In the genomic region with DNA sequence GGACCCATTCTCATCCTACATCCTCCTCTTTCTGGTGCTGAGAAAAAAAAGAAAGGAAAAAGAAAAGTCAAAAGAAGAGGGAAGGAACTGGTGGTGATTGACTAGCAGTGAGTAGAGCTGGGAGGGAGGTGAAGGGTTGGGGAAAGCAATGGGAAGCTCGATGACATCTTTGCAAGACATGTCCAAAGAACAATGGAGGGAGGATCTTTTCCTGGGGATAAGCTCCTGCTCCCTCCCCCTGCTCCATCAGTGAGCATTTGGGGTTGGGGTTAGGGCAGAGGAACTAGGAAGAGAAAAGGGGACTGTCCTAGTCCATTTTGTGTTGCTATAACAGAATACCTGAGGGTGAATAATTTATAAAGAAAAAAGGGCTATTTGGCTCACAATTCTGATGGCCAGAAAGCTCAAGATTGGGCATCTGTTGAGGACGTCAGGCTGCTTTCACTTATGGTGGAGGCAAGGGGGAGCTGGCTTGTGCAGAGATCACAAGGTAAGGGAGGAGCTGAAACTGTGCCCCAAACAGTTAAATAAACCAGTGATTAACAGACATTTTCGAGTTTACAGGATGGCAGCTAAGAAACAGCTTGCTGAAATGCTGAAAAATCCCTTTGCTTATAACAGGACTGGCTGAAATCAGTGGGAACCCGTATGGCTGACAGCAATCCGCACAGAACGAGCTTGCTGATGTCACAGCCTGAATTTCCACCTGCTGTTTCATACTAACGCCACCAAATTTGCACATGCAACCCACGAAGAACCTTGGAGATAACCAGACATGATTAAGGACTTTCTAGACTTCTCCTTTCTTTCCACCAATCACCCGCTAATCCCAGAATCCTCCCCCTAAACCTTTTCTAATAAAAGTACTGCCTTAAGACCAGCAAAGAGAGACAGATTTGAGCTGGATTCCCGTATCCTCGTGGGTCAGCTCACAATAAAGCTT, we compare ENCODE assay signal across 12 cellular contexts. TPM values are rescaled to one million over a fixed set of nuclear protein-coding genes. Genes with fewer than 3 reads are reported as not detected.
A peak's percentile ranks its signal among the peaks of the same experiment; 100 is the strongest.
DNase-seq lines count a peak whose midpoint lies in the region; TF ChIP-seq lines count a peak whose summit lies in the region.
"Had no signal": no experiment of that assay in that cellular context is flagged by ENCODE, and none has a peak within 500 bp of the region (broad histone marks: within the 10 kb centered on the region; RNA-seq: fewer than 3 reads in every experiment).

No MANE protein-coding gene starts in this region.

- DNase-seq in activated CD4-positive, alpha-beta T cell treated with anti-CD3 and anti-CD28 coated beads for 48 hours, result peak; percentile 6
- DNase-seq in activated CD4-positive, alpha-beta T cell treated with anti-CD3 and anti-CD28 coated beads, Interleukin-2, amount 10 ng/mL, durations not matched to agents 7 days and 5 days, result no peak
- DNase-seq in NOMO-1 treated with DMSO at 0.1 percent for 48 hours (lab: John Stamatoyannopoulos, UW; ENCODE audit: unreplicated experiment) (peak; percentile 84), endodermal cell (peak; percentile 72), smooth muscle cell (lab: John Stamatoyannopoulos, UW; ENCODE audit: unreplicated experiment) (no peak), ACHN (no peak), NCI-H446 treated with DMSO at 0.1 percent for 48 hours (lab: John Stamatoyannopoulos, UW) (no peak)
- no peak for DNase-seq in activated CD4-positive, CD25-positive, alpha-beta regulatory T cell (lab: John Stamatoyannopoulos, UW)
- DNase-seq: hippocampal formation, NCI-H187 had no signal

- no peaks in the 10 kb centered on the region for H3K9me3 Mint-ChIP-seq in activated CD4-positive, alpha-beta T cell treated with anti-CD3 and anti-CD28 coated beads, Interleukin-2, amount 10 ng/mL, durations not matched to agents 7 days and 5 days
- no peaks in the 10 kb centered on the region for H3K9me3 Mint-ChIP-seq in endodermal cell
- H3K9me3 Mint-ChIP-seq: activated naive CD4-positive, alpha-beta T cell treated with anti-CD3 and anti-CD28 coated beads, Interleukin-2, amount 50 U/mL, for 72 hours had no signal

- H3K36me3 ChIP-seq in endodermal cell (ENCODE audit: control insufficient read depth, insufficient read depth, low read length), result no peaks in the 10 kb centered on the region
- no peaks in the 10 kb centered on the region for H3K36me3 ChIP-seq in smooth muscle cell (ENCODE audit: low read depth)

- no peaks in the 10 kb centered on the region for H3K36me3 Mint-ChIP-seq in activated CD4-positive, alpha-beta T cell treated with anti-CD3 and anti-CD28 coated beads, Interleukin-2, amount 10 ng/mL, durations not matched to agents 7 days and 5 days (ENCODE audit: low read depth)
- H3K36me3 Mint-ChIP-seq in endodermal cell (ENCODE audit: low read depth), result no peaks in the 10 kb centered on the region
- H3K36me3 Mint-ChIP-seq: activated naive CD4-positive, alpha-beta T cell treated with anti-CD3 and anti-CD28 coated beads, Interleukin-2, amount 50 U/mL, for 72 hours had no signal

- no peak overlapping the region for H3K27ac ChIP-seq in endodermal cell (ENCODE audit: low read depth, low read length)
- no peak overlapping the region for H3K27ac ChIP-seq in smooth muscle cell (ENCODE audit: low read depth)
- H3K27ac ChIP-seq: RWPE1 had no signal

- WGBS in endodermal cell (ENCODE audit: insufficient coverage in 1 of 2, insufficient read length in 1 of 2), 2 experiments, result 40 to 45% methylated on average over 8 to 11 of the region's 11 CpGs
- 43% methylated on average over 11 of the region's 11 CpGs for WGBS in smooth muscle cell (ENCODE audit: low lambda C conversion rate)

- CTCF ChIA-PET in activated CD4-positive, alpha-beta T cell treated with anti-CD3 and anti-CD28 coated beads, Interleukin-2, amount 10 ng/mL, durations not matched to agents 7 days and 5 days (lab: Charles Lee), result interaction anchor here (0.6 to 1.5 kb wide), 5 partner anchors 10 to 425 kb away, joined by 3 to 4 read pairs (median 3); partner anchors contain the start of gene RPL26

- POLR2A ChIA-PET in activated CD4-positive, alpha-beta T cell treated with anti-CD3 and anti-CD28 coated beads, Interleukin-2, amount 10 ng/mL, durations not matched to agents 7 days and 5 days (lab: Charles Lee), result interaction anchor here (0.6 kb wide), 1 partner anchor 148 kb away, joined by 4 read pairs; no protein-coding TSS in a partner anchor

- H3K27me3 Mint-ChIP-seq in activated CD4-positive, alpha-beta T cell treated with anti-CD3 and anti-CD28 coated beads, Interleukin-2, amount 10 ng/mL, durations not matched to agents 7 days and 5 days, result no peaks in the 10 kb centered on the region
- no peaks in the 10 kb centered on the region for H3K27me3 Mint-ChIP-seq in endodermal cell (ENCODE audit: insufficient read depth)

- no peaks in the 10 kb centered on the region for H3K27me3 ChIP-seq in endodermal cell (ENCODE audit: control insufficient read depth, insufficient read depth, low read length, poor library complexity, severe bottlenecking)
- H3K27me3 ChIP-seq in smooth muscle cell (ENCODE audit: low read depth), result no peaks in the 10 kb centered on the region

- in situ Hi-C loops in ACHN (cut with HindIII; ENCODE audit: low pct_ligation_motif_present, low pct_unique_long_range_greater_than_20kb, low sequenced_read_pairs), result no loop called here

- H3K4me3 ChIP-seq in endodermal cell (ENCODE audit: low read length), result peak overlapping the region; percentile 13
- no peak overlapping the region for H3K4me3 ChIP-seq in smooth muscle cell

- H3F3A ChIP-seq in smooth muscle cell (ENCODE audit: low read depth), result no peaks in the 10 kb centered on the region

- H4K20me1 ChIP-seq in smooth muscle cell (ENCODE audit: low read depth), result no peaks in the 10 kb centered on the region

- H2AFZ ChIP-seq in smooth muscle cell (ENCODE audit: low read depth), result no peak overlapping the region

- H3K4me2 ChIP-seq in smooth muscle cell, result peak overlapping the region; percentile 9

- H3K79me2 ChIP-seq in smooth muscle cell (ENCODE audit: low read depth), result no peaks in the 10 kb centered on the region

- no peak overlapping the region for H3K4me3 Mint-ChIP-seq in activated CD4-positive, alpha-beta T cell treated with anti-CD3 and anti-CD28 coated beads, Interleukin-2, amount 10 ng/mL, durations not matched to agents 7 days and 5 days
- peak overlapping the region; percentile 31 for H3K4me3 Mint-ChIP-seq in endodermal cell

- TF ChIP-seq CTCF in endodermal cell (conservative IDR thresholded peaks at IDR 0.05) (no peak), smooth muscle cell (IDR thresholded peaks at IDR 0.05; ENCODE audit: borderline replicate concordance, insufficient read depth, poor library complexity, severe bottlenecking) (no peak)

- H3K9me3 ChIP-seq in endodermal cell (ENCODE audit: control insufficient read depth, low read length) (no peaks in the 10 kb centered on the region), smooth muscle cell (replicated peaks; ENCODE audit: low read depth) (no peaks in the 10 kb centered on the region)

- H3K9ac ChIP-seq in endodermal cell (ENCODE audit: extremely low read depth, low read length, poor library complexity, severe bottlenecking) (peak overlapping the region; percentile 7), smooth muscle cell (ENCODE audit: low read depth) (no peak overlapping the region)

- no peak overlapping the region for H3K27ac Mint-ChIP-seq in activated CD4-positive, alpha-beta T cell treated with anti-CD3 and anti-CD28 coated beads, Interleukin-2, amount 10 ng/mL, durations not matched to agents 7 days and 5 days
- H3K27ac Mint-ChIP-seq in endodermal cell, result peak overlapping the region; percentile 87

- H3K4me1 ChIP-seq in endodermal cell (ENCODE audit: control insufficient read depth, insufficient read depth, low read length), result peaks cover 11% of the 10 kb centered on the region
- peaks cover 11% of the 10 kb centered on the region for H3K4me1 ChIP-seq in smooth muscle cell (ENCODE audit: low read depth)

- H3K4me1 Mint-ChIP-seq in activated CD4-positive, alpha-beta T cell treated with anti-CD3 and anti-CD28 coated beads, Interleukin-2, amount 10 ng/mL, durations not matched to agents 7 days and 5 days, result peaks cover 9% of the 10 kb centered on the region
- H3K4me1 Mint-ChIP-seq in endodermal cell, result peaks cover 19% of the 10 kb centered on the region

RNA-seq across cellular contexts. Expression of gene ODF4, which starts 1.6 kb away (rescaled TPM):
- total RNA-seq in activated CD4-positive, alpha-beta T cell treated with anti-CD3 and anti-CD28 coated beads, Interleukin-2, amount 10 ng/mL, durations not matched to agents 7 days and 5 days, result not detected
- total RNA-seq in endodermal cell (not detected), smooth muscle cell (not detected in 2 replicates)
- not detected for polyA plus RNA-seq in endodermal cell (2013, experiment 1 of 2)
- not detected for polyA plus RNA-seq in endodermal cell (2013, experiment 2 of 2)
- polyA plus RNA-seq in smooth muscle cell, result not detected in 2 replicates
- total RNA-seq: activated naive CD4-positive, alpha-beta T cell treated with anti-CD3 and anti-CD28 coated beads, Interleukin-2, amount 50 U/mL, for 72 hours had no signal

RNA-seq across cellular contexts. Expression of gene ARHGEF15, which starts 28.0 kb away (rescaled TPM):
- not detected for total RNA-seq in activated CD4-positive, alpha-beta T cell treated with anti-CD3 and anti-CD28 coated beads, Interleukin-2, amount 10 ng/mL, durations not matched to agents 7 days and 5 days
- total RNA-seq in endodermal cell, result 1 to 10 TPM; 4.1 to 9.2 TPM
- 1.8 TPM for polyA plus RNA-seq in endodermal cell (2013, experiment 1 of 2)
- 1.5 TPM for polyA plus RNA-seq in endodermal cell (2013, experiment 2 of 2)
- total RNA-seq in smooth muscle cell, result not detected in 2 replicates
- polyA plus RNA-seq in smooth muscle cell, result 0.11 TPM in 1 of 2 replicates, not detected in the other
- total RNA-seq: activated naive CD4-positive, alpha-beta T cell treated with anti-CD3 and anti-CD28 coated beads, Interleukin-2, amount 50 U/mL, for 72 hours had no signal

RNA-seq across cellular contexts. Expression of gene SLC25A35, which starts 42.9 kb away (rescaled TPM):
- total RNA-seq in activated CD4-positive, alpha-beta T cell treated with anti-CD3 and anti-CD28 coated beads, Interleukin-2, amount 10 ng/mL, durations not matched to agents 7 days and 5 days, result 10 to 100 TPM; 11.7 to 12.4 TPM
- total RNA-seq in endodermal cell, result 1 to 10 TPM; 5.6 to 10.0 TPM
- 3.4 TPM for polyA plus RNA-seq in endodermal cell (2013, experiment 1 of 2)
- 2.6 TPM for polyA plus RNA-seq in endodermal cell (2013, experiment 2 of 2)
- 0.90 and 1.6 TPM in 2 replicates for total RNA-seq in smooth muscle cell
- 2.1 and 2.6 TPM in 2 replicates for polyA plus RNA-seq in smooth muscle cell

RNA-seq across cellular contexts. Expression of gene RPL26, which starts 44.9 kb away (rescaled TPM):
- total RNA-seq in activated CD4-positive, alpha-beta T cell treated with anti-CD3 and anti-CD28 coated beads, Interleukin-2, amount 10 ng/mL, durations not matched to agents 7 days and 5 days, result 1,000 to 10,000 TPM; 2,050 to 2,305 TPM
- total RNA-seq in endodermal cell, result 1,000 to 10,000 TPM; 1,739 to 2,129 TPM
- polyA plus RNA-seq in endodermal cell (2013, experiment 1 of 2), result 2,547 TPM
- 2,470 TPM for polyA plus RNA-seq in endodermal cell (2013, experiment 2 of 2)
- total RNA-seq in smooth muscle cell, result 3,019 and 3,533 TPM in 2 replicates
- 367 and 426 TPM in 2 replicates for polyA plus RNA-seq in smooth muscle cell

Comparison
In these comparisons a context has a peak if more than half of its experiments do, and no peak if none do; other contexts are left out.
1. DNase-seq: peak in activated CD4-positive, alpha-beta T cell treated with anti-CD3 and anti-CD28 coated beads for 48 hours (single experiment), NOMO-1 treated with DMSO at 0.1 percent for 48 hours (single experiment) and endodermal cell (single experiment); none in activated CD4-positive, alpha-beta T cell treated with anti-CD3 and anti-CD28 coated beads, Interleukin-2, amount 10 ng/mL, durations not matched to agents 7 days and 5 days (single experiment), smooth muscle cell (single experiment), ACHN (single experiment), NCI-H446 treated with DMSO at 0.1 percent for 48 hours (single experiment) and activated CD4-positive, CD25-positive, alpha-beta regulatory T cell (0 of 4).